ENCODE assay signal across 1 cellular context in the genomic region with DNA sequence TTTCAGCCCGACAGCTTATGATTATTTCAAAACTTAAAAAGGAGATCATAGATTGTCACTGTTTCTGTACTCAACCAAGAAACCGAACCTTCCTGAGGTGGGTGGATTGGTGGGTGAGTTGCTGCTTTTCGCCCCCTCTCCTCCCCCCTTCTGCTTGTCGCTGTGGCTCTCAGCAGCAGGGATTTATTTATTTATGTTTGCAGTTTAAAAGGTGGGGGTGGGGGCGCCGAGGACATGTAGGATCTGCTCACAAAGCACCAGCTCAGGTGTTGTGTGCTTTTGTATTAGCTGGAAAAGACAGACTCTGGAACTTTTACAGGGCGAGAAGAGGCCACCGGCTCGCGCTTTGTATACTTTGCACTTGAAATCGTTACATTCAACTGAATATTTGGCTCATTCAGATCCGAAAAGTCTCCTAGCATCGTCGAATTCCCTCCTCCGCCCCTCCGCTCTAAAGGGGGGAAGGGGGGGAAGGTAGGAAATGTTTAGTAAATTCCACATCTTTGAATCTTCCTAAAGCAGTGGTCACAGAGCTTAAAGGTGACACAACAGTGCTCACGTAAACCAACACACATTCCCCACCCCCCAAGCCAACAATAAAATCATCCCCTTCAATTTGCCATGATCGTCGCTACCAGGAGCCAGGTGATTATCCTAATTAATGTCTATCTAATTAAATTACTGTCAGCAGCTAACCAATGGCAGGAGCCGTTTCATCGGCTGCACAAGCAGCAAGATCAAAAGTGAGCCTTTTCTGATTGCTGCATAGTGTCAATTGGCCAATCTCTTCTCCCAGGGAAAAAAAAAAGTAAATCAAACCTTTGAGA.
TF ChIP-seq lines count a peak whose summit lies in the region.

No MANE protein-coding gene starts in this region.

TF ChIP-seq in WTC11, 78 proteins besides CTCF, POLR2A, EP300 and RAD21 (continued from another document):
- TF ChIP-seq ZNF263 (CRISPR knock-in tag; IDR thresholded peaks at IDR 0.05; ENCODE audit: low read depth) (no peak), E2F1 (CRISPR knock-in tag; IDR thresholded peaks at IDR 0.05) (no peak), GTF2I (CRISPR knock-in tag; conservative IDR thresholded peaks at IDR 0.05) (no peak), SP1 (CRISPR knock-in tag; conservative IDR thresholded peaks at IDR 0.05) (no peak)
